Comparison of ENCODE assay signal across 1 cellular context in the genomic region with DNA sequence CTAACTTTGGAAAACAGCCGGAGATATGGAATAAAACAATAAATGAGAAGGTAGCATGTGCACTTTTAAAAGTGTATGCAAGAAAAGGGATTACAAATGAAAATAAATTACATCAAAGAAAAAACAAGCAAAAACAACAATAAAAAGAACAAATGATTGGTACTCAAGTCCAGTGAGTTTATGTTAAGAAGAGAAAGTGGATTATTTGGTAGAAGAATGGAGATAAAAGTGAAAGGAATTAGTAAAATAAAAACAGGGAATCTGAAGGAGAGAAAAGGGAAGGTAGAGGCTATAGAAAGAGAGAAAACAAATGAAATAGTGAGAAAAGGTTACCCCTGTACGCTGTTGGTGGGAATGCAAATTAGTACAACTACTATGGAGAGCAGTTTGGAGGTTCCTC.
TF ChIP-seq lines count a peak whose summit lies in the region.

No MANE protein-coding gene starts in this region.

TF ChIP-seq in HepG2, 621 proteins besides CTCF, POLR2A, EP300 and RAD21 (continued from another document):
- TF ChIP-seq, protein P1, sequence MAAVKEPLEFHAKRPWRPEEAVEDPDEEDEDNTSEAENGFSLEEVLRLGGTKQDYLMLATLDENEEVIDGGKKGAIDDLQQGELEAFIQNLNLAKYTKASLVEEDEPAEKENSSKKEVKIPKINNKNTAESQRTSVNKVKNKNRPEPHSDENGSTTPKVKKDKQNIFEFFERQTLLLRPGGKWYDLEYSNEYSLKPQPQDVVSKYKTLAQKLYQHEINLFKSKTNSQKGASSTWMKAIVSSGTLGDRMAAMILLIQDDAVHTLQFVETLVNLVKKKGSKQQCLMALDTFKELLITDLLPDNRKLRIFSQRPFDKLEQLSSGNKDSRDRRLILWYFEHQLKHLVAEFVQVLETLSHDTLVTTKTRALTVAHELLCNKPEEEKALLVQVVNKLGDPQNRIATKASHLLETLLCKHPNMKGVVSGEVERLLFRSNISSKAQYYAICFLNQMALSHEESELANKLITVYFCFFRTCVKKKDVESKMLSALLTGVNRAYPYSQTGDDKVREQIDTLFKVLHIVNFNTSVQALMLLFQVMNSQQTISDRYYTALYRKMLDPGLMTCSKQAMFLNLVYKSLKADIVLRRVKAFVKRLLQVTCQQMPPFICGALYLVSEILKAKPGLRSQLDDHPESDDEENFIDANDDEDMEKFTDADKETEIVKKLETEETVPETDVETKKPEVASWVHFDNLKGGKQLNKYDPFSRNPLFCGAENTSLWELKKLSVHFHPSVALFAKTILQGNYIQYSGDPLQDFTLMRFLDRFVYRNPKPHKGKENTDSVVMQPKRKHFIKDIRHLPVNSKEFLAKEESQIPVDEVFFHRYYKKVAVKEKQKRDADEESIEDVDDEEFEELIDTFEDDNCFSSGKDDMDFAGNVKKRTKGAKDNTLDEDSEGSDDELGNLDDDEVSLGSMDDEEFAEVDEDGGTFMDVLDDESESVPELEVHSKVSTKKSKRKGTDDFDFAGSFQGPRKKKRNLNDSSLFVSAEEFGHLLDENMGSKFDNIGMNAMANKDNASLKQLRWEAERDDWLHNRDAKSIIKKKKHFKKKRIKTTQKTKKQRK (IDR thresholded peaks at IDR 0.05; ENCODE audit: low read length) = no peak
- TF ChIP-seq, protein P2, sequence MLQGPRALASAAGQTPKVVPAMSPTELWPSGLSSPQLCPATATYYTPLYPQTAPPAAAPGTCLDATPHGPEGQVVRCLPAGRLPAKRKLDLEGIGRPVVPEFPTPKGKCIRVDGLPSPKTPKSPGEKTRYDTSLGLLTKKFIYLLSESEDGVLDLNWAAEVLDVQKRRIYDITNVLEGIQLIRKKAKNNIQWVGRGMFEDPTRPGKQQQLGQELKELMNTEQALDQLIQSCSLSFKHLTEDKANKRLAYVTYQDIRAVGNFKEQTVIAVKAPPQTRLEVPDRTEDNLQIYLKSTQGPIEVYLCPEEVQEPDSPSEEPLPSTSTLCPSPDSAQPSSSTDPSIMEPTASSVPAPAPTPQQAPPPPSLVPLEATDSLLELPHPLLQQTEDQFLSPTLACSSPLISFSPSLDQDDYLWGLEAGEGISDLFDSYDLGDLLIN (CRISPR knock-in tag; IDR thresholded peaks at IDR 0.05; ENCODE audit: borderline replicate concordance) = no peak
